In genomic region chr17:18166894-18167293, GRCh38 we compare ENCODE assay signal across 18 cellular contexts. TPM values are rescaled to one million over a fixed set of nuclear protein-coding genes. Genes with fewer than 3 reads are reported as not detected.
DNase-seq lines count a peak whose midpoint lies in the region; ATAC-seq and TF ChIP-seq lines count a peak whose summit lies in the region.
"Had no signal": no experiment of that assay in that cellular context is flagged by ENCODE, and none has a peak within 500 bp of the region (broad histone marks: within the 10 kb centered on the region; RNA-seq: fewer than 3 reads in every experiment).

No MANE protein-coding gene starts in this region.

- H3K9me2 ChIP-seq in HCT116 (ENCODE audit: insufficient read depth) = no peaks in the 10 kb centered on the region

- ATAC-seq in HCT116 = peak; percentile 61; the same call in 1 of the 2 replicates
- ATAC-seq in RWPE2 (ENCODE audit: low read depth) = 0 out of 3 replicates have a peak, but pooled peaks have one; percentile 34
- no peak for ATAC-seq in HG02852 (IDR thresholded peaks at IDR 0.05; ENCODE audit: unreplicated experiment)
- ATAC-seq: gastroesophageal sphincter, psoas muscle had no signal

- BruUV-seq in A673 (replicated peaks; lab: Mats Ljungman, UMichigan) (no TSS peak), HCT116 (replicated peaks; lab: Mats Ljungman, UMichigan) (no TSS peak), Calu3 (replicated peaks; lab: Mats Ljungman, UMichigan) (no TSS peak)

- H3K27ac ChIP-seq in A673 (ENCODE audit: low read depth, low read length, poor library complexity, severe bottlenecking) (no peak overlapping the region), HCT116 (ENCODE audit: low read depth, low read length) (no peak overlapping the region), RWPE2 (ENCODE audit: poor library complexity, severe bottlenecking) (no peak overlapping the region)
- H3K27ac ChIP-seq: gastroesophageal sphincter, psoas muscle, SJSA1 had no signal

- no peak overlapping the region for H3K4me2 ChIP-seq in HCT116 (ENCODE audit: low read length)

- H3K4me3 ChIP-seq in A673 (ENCODE audit: low read depth, low read length, poor library complexity, severe bottlenecking) (no peak overlapping the region), HCT116 (replicated peaks in 1 of 2; ENCODE audit: low read depth in 1 of 2, low read length in 2 of 2) (no peak overlapping the region), RWPE2 (ENCODE audit: severe bottlenecking) (no peak overlapping the region), fibroblast of the aortic adventitia (ENCODE audit: low read depth, low read length) (no peak overlapping the region)
- H3K4me3 ChIP-seq: gastroesophageal sphincter, psoas muscle, SJSA1 had no signal

- H3K4me3 Mint-ChIP-seq in Calu3 (ENCODE audit: low read depth, unreplicated experiment) = no peak overlapping the region
- no peak overlapping the region for H3K4me3 Mint-ChIP-seq in activated T-cell treated with anti-CD3 and anti-CD28 coated beads, Interleukin-2, amount 50 U/mL, for 24 hours

- no peaks in the 10 kb centered on the region for H4K20me1 ChIP-seq in HCT116 (ENCODE audit: insufficient read depth)

- no peaks in the 10 kb centered on the region for H3K27me3 Mint-ChIP-seq in Calu3 (ENCODE audit: unreplicated experiment)
- no peaks in the 10 kb centered on the region for H3K27me3 Mint-ChIP-seq in activated T-cell treated with anti-CD3 and anti-CD28 coated beads, Interleukin-2, amount 50 U/mL, for 24 hours

- TF ChIP-seq RAD21 in HCT116 (IDR thresholded peaks at IDR 0.05; ENCODE audit: low read depth) = no peak

- TF ChIP-seq POLR2A in HCT116 (IDR thresholded peaks at IDR 0.05; ENCODE audit: borderline replicate concordance, extremely low read depth, insufficient read depth, insufficient read length) = no peak

- H3K27ac Mint-ChIP-seq in Calu3 (ENCODE audit: unreplicated experiment) = no peak overlapping the region
- no peak overlapping the region for H3K27ac Mint-ChIP-seq in activated T-cell treated with anti-CD3 and anti-CD28 coated beads, Interleukin-2, amount 50 U/mL, for 24 hours

- H3K9ac ChIP-seq in HCT116 (ENCODE audit: low read length) = no peak overlapping the region

- no peaks in the 10 kb centered on the region for H3K9me3 Mint-ChIP-seq in Calu3 (ENCODE audit: low read depth, unreplicated experiment)
- no peaks in the 10 kb centered on the region for H3K9me3 Mint-ChIP-seq in activated T-cell treated with anti-CD3 and anti-CD28 coated beads, Interleukin-2, amount 50 U/mL, for 24 hours

- intact Hi-C loops in A673 (cut with micrococcal nuclease; ENCODE audit: unreplicated experiment) = no loop called here
- intact Hi-C loops in HCT116 (cut with micrococcal nuclease) = no loop called here
- intact Hi-C loops in Calu3 (cut with micrococcal nuclease; ENCODE audit: unreplicated experiment) = no loop called here

- no peaks in the 10 kb centered on the region for H3K79me2 ChIP-seq in HCT116 (ENCODE audit: insufficient read depth, low read length)

- POLR2A ChIA-PET in A673 (lab: Charles Lee; ENCODE audit: low non-redundant PET) (no interaction called here), HCT116 (lab: Charles Lee) (no interaction called here)

- TF ChIP-seq CTCF in A673 (conservative IDR thresholded peaks at IDR 0.05; ENCODE audit: low read depth, low read length) = 0 out of 2 replicates have a peak, but pooled peaks have one; percentile 39
- TF ChIP-seq CTCF in HCT116 (IDR thresholded peaks at IDR 0.05 in 2 of 3, conservative IDR thresholded peaks at IDR 0.05 in 1 of 3; ENCODE audit: borderline replicate concordance in 1 of 3, insufficient read depth in 1 of 3, low read depth in 2 of 3, low read length in 2 of 3) = peak in 2 of 3 experiments; percentile 34 to 39; a peak in 3 of 6 replicates
- TF ChIP-seq CTCF in RWPE2 (IDR thresholded peaks at IDR 0.05; ENCODE audit: poor library complexity, severe bottlenecking) = peak; percentile 23
- no peak for TF ChIP-seq CTCF in fibroblast of the aortic adventitia (IDR thresholded peaks at IDR 0.05; ENCODE audit: insufficient read depth, low read length)
- no peak for TF ChIP-seq CTCF in Calu3 (IDR thresholded peaks at IDR 0.05; ENCODE audit: unreplicated experiment)

- H3K4me1 ChIP-seq in A673 (ENCODE audit: insufficient read depth, low read length, poor library complexity, severe bottlenecking) (no peaks in the 10 kb centered on the region), HCT116 (ENCODE audit: control insufficient read depth in 1 of 2, insufficient read depth in 2 of 2, low read length in 2 of 2) (no peaks in the 10 kb centered on the region), RWPE2 (ENCODE audit: insufficient read depth, poor library complexity, severe bottlenecking) (no peaks in the 10 kb centered on the region)
- H3K4me1 ChIP-seq: gastroesophageal sphincter, psoas muscle, SJSA1 had no signal

- no peak overlapping the region for H2AFZ ChIP-seq in HCT116 (ENCODE audit: low read depth, low read length, poor library complexity, severe bottlenecking)

- CTCF ChIA-PET in A673 (lab: Charles Lee) (no interaction called here), HCT116 (lab: Charles Lee) (no interaction called here), Calu3 (lab: Charles Lee) (no interaction called here)

- H3K36me3 ChIP-seq in A673 (ENCODE audit: insufficient read depth, low read length, poor library complexity, severe bottlenecking) = no peaks in the 10 kb centered on the region
- H3K36me3 ChIP-seq in HCT116 (ENCODE audit: control insufficient read depth in 1 of 2, insufficient read depth in 2 of 2, low read length in 2 of 2) = no peaks in the 10 kb centered on the region
- no peaks in the 10 kb centered on the region for H3K36me3 ChIP-seq in RWPE2 (ENCODE audit: low read depth)
- H3K36me3 ChIP-seq: gastroesophageal sphincter, SJSA1 had no signal

- no peak for DNase-seq in A673 (ENCODE audit: low spot score)
- DNase-seq in HCT116 (ENCODE audit: low read depth, low spot score) = no peak
- no peak for DNase-seq in RWPE2 (ENCODE audit: low spot score)
- peak; percentile 39 for DNase-seq in fibroblast of the aortic adventitia (ENCODE audit: low read depth)
- no peak for DNase-seq in Calu3
- no peak for DNase-seq in DMS153 (lab: John Stamatoyannopoulos, UW)
- DNase-seq in activated T-cell treated with anti-CD3 and anti-CD28 coated beads, Interleukin-2, amount 50 U/mL, for 24 hours = no peak
- DNase-seq: activated T-cell treated with anti-CD3 and anti-CD28 coated beads for 4 hours; DMS79 treated with DMSO at 0.1 percent for 48 hours; islet precursor cell; NCI-H1105 treated with DMSO at 0.1 percent for 48 hours; NCI-H524 treated with DMSO at 0.1 percent for 48 hours; psoas muscle; stimulated activated CD4-positive, alpha-beta T cell treated with anti-CD3 and anti-CD28 coated beads, Interleukin-1b, Interleukin-23, amount 100 ng/mL, for 48 hours had no signal

- H3K27me3 ChIP-seq in A673 (replicated peaks; ENCODE audit: insufficient read depth, low read depth, low read length, poor library complexity) = no peaks in the 10 kb centered on the region
- H3K27me3 ChIP-seq in HCT116 (ENCODE audit: insufficient read depth, low read length) = no peaks in the 10 kb centered on the region
- no peaks in the 10 kb centered on the region for H3K27me3 ChIP-seq in RWPE2 (ENCODE audit: insufficient read depth, poor library complexity, severe bottlenecking)
- H3K27me3 ChIP-seq: gastroesophageal sphincter, SJSA1 had no signal

- H3K9me3 ChIP-seq in A673 (ENCODE audit: low read depth, low read length, poor library complexity, severe bottlenecking) (no peaks in the 10 kb centered on the region), HCT116 (ENCODE audit: control insufficient read depth in 1 of 2, insufficient read depth in 1 of 2, low read depth in 1 of 2, low read length in 2 of 2) (no peaks in the 10 kb centered on the region; a peak in 1 of 4 replicates), RWPE2 (ENCODE audit: severe bottlenecking) (no peaks in the 10 kb centered on the region)
- H3K9me3 ChIP-seq: gastroesophageal sphincter, psoas muscle had no signal

- RAD21 ChIA-PET in HCT116 (lab: Charles Lee; ENCODE audit: low non-redundant PET in 1 of 2, low total read pairs in 2 of 2, uncharacterized antibody in 2 of 2, unreplicated experiment in 2 of 2) = no interaction called here

- H3K4me1 Mint-ChIP-seq in Calu3 (ENCODE audit: low read depth, unreplicated experiment) = no peaks in the 10 kb centered on the region
- H3K4me1 Mint-ChIP-seq in activated T-cell treated with anti-CD3 and anti-CD28 coated beads, Interleukin-2, amount 50 U/mL, for 24 hours (ENCODE audit: low read depth) = no peaks in the 10 kb centered on the region

- no peaks in the 10 kb centered on the region for H3K36me3 Mint-ChIP-seq in Calu3 (ENCODE audit: insufficient read depth, unreplicated experiment)
- H3K36me3 Mint-ChIP-seq in activated T-cell treated with anti-CD3 and anti-CD28 coated beads, Interleukin-2, amount 50 U/mL, for 24 hours (ENCODE audit: low read depth) = no peaks in the 10 kb centered on the region

TF ChIP-seq in HCT116, 20 proteins besides CTCF, POLR2A, EP300 and RAD21 (continues in another document):
- no peak for TF ChIP-seq FOSL1 (IDR thresholded peaks at IDR 0.05; ENCODE audit: low read depth)
- no peak for TF ChIP-seq EZH2 (IDR thresholded peaks at IDR 0.05)
- TF ChIP-seq YY1 (IDR thresholded peaks at IDR 0.05; ENCODE audit: extremely low read depth, insufficient replicate concordance, low read depth, low read length) = no peak

RNA-seq across cellular contexts. Expression of gene ALKBH5, which starts 16.7 kb away (rescaled TPM):
- 119 and 124 TPM in 2 replicates for total RNA-seq in A673 (2021)
- 97.8 TPM for total RNA-seq in HCT116 (2021; ENCODE audit: unreplicated experiment)
- 50.9 and 54.4 TPM in 2 replicates for polyA plus RNA-seq in HCT116 (2012)
- 73.3 and 108 TPM in 2 replicates for total RNA-seq in fibroblast of the aortic adventitia (ENCODE audit: low replicate concordance)
- 51.7 and 54.9 TPM in 2 replicates for total RNA-seq in Calu3 (2022)

RNA-seq across cellular contexts. Expression of gene MYO15A, which starts 58.3 kb away (rescaled TPM):
- total RNA-seq in A673 (2021) = 0.28 and 0.44 TPM in 2 replicates
- 2.8 TPM for total RNA-seq in HCT116 (2021; ENCODE audit: unreplicated experiment)
- polyA plus RNA-seq in HCT116 (2012) = 5.4 and 5.7 TPM in 2 replicates
- 0.45 and 1.6 TPM in 2 replicates for total RNA-seq in fibroblast of the aortic adventitia (ENCODE audit: low replicate concordance)
- 0.38 and 0.76 TPM in 2 replicates for total RNA-seq in Calu3 (2022)
- total RNA-seq: HT1080, SJSA1 had no signal

RNA-seq across cellular contexts. Expression of gene LLGL1, which starts 58.5 kb away (rescaled TPM):
- 30.2 and 39.8 TPM in 2 replicates for total RNA-seq in A673 (2021)
- 44.3 TPM for total RNA-seq in HCT116 (2021; ENCODE audit: unreplicated experiment)
- 31.7 and 34.1 TPM in 2 replicates for polyA plus RNA-seq in HCT116 (2012)
- 23.3 and 40.7 TPM in 2 replicates for total RNA-seq in fibroblast of the aortic adventitia (ENCODE audit: low replicate concordance)
- 10.0 and 10.7 TPM in 2 replicates for total RNA-seq in Calu3 (2022)

Comparison
In these comparisons a context has a peak if more than half of its experiments do, and no peak if none do; other contexts are left out.
1. CTCF ChIP-seq: peak in A673 (single experiment), HCT116 (2 of 3) and RWPE2 (single experiment); none in fibroblast of the aortic adventitia (single experiment) and Calu3 (single experiment).